Comparison of ENCODE assay signal across 28 cellular contexts in genomic region chr9:106693546-106693945, GRCh38.
DNase-seq lines count a peak whose midpoint lies in the region; ATAC-seq, FAIRE-seq and TF ChIP-seq lines count a peak whose summit lies in the region.
"Had no signal": no experiment of that assay in that cellular context is flagged by ENCODE, and none has a peak within 500 bp of the region (broad histone marks: within the 10 kb centered on the region; RNA-seq: fewer than 3 reads in every experiment).

No MANE protein-coding gene starts in this region.

- H4K20me1 ChIP-seq in astrocyte (ENCODE audit: insufficient read depth, low read length), result no peaks in the 10 kb centered on the region
- H4K20me1 ChIP-seq: BLaER1 had no signal

- H2BK120ac ChIP-seq in neuronal stem cell (ENCODE audit: low read depth, low read length), result no peak overlapping the region

- peak overlapping the region; percentile 68 for H3K4me3 Mint-ChIP-seq in astrocyte (ENCODE audit: unreplicated experiment)
- H3K4me3 Mint-ChIP-seq in T-helper 2 cell treated with Interferon-gamma antibody and Interleukin-4, amounts not matched to agents 5 μg/mL and 100 μg/mL, for 36 hours, result no peak overlapping the region
- H3K4me3 Mint-ChIP-seq: CD4-positive, CD25-positive, alpha-beta regulatory T cell had no signal

- H3K4me1 Mint-ChIP-seq in astrocyte (ENCODE audit: low read depth, unreplicated experiment), result peaks cover 17% of the 10 kb centered on the region
- H3K4me1 Mint-ChIP-seq in T-helper 2 cell treated with Interferon-gamma antibody and Interleukin-4, amounts not matched to agents 5 μg/mL and 100 μg/mL, for 36 hours (ENCODE audit: low read depth), result no peaks in the 10 kb centered on the region
- H3K4me1 Mint-ChIP-seq: CD4-positive, CD25-positive, alpha-beta regulatory T cell had no signal

- H3K79me2 ChIP-seq in astrocyte (ENCODE audit: insufficient read depth, low read length), result no peaks in the 10 kb centered on the region

- H4K91ac ChIP-seq in neuronal stem cell (ENCODE audit: low read depth, low read length, poor library complexity), result no peak overlapping the region

- no peak overlapping the region for H2AK5ac ChIP-seq in neuronal stem cell (ENCODE audit: low read depth, low read length)

- H3K27ac ChIP-seq in astrocyte (ENCODE audit: low read depth, low read length) (no peak overlapping the region), neuronal stem cell (replicated peaks; ENCODE audit: low read length) (no peak overlapping the region)
- H3K27ac ChIP-seq: BLaER1, SJSA1 had no signal

- DNase-seq in NCI-H2171 treated with DMSO at 0.1 percent for 48 hours (lab: John Stamatoyannopoulos, UW) (peak; percentile 23), NCI-H2171 (lab: John Stamatoyannopoulos, UW) (no peak), astrocyte (ENCODE audit: low read depth) (no peak), myocyte (ENCODE audit: low read depth) (peak; percentile 19), neuronal stem cell (ENCODE audit: low spot score) (no peak)
- DNase-seq in T-helper 2 cell treated with Interferon-gamma antibody and Interleukin-4, amounts not matched to agents 5 μg/mL and 100 μg/mL, for 36 hours (ENCODE audit: low spot score), result no peak
- DNase-seq: 8988T; ACHN; CD4-positive, CD25-positive, alpha-beta regulatory T cell; EL; GDM1; H7; IMR-90; KG1; MG63; NCI-H1417; NCI-H1694; NCI-H2029 treated with DMSO at 0.1 percent for 48 hours; NCI-H226; NCI-H510A; NCI-H69; Right ventricle myocardium superior; RPMI8226 had no signal

- no peak overlapping the region for H3K4me3 ChIP-seq in astrocyte (ENCODE audit: insufficient read depth, low read depth, low read length)
- H3K4me3 ChIP-seq in neuronal stem cell (ENCODE audit: low read length in 2 of 2), result no peak overlapping the region
- H3K4me3 ChIP-seq: BLaER1, MG63, SJSA1 had no signal

- H3K18ac ChIP-seq in neuronal stem cell (ENCODE audit: low read length), result no peak overlapping the region

- no peaks in the 10 kb centered on the region for H3K36me3 Mint-ChIP-seq in astrocyte (ENCODE audit: low read depth, unreplicated experiment)
- H3K36me3 Mint-ChIP-seq in T-helper 2 cell treated with Interferon-gamma antibody and Interleukin-4, amounts not matched to agents 5 μg/mL and 100 μg/mL, for 36 hours (ENCODE audit: low read depth), result no peaks in the 10 kb centered on the region
- H3K36me3 Mint-ChIP-seq: CD4-positive, CD25-positive, alpha-beta regulatory T cell had no signal

- H2BK5ac ChIP-seq in neuronal stem cell (ENCODE audit: low read length), result no peak overlapping the region

- H2BK15ac ChIP-seq in neuronal stem cell (ENCODE audit: low read length), result no peak overlapping the region

- H3K36me3 ChIP-seq in astrocyte (ENCODE audit: insufficient read depth, low read length), result no peaks in the 10 kb centered on the region
- no peaks in the 10 kb centered on the region for H3K36me3 ChIP-seq in neuronal stem cell (replicated peaks in 1 of 2; ENCODE audit: control insufficient read depth in 2 of 2, insufficient read depth in 2 of 2, low read length in 2 of 2)
- H3K36me3 ChIP-seq: BLaER1, MG63, SJSA1 had no signal

- H2BK12ac ChIP-seq in neuronal stem cell (ENCODE audit: low read length), result no peak overlapping the region

- H3K9ac ChIP-seq in astrocyte (ENCODE audit: low read length) (no peak overlapping the region), neuronal stem cell (ENCODE audit: low read depth, low read length, poor library complexity) (no peak overlapping the region)
- H3K9ac ChIP-seq: BLaER1 had no signal

- H3K4me1 ChIP-seq in astrocyte (ENCODE audit: insufficient read depth, low read length), result peaks cover 9% of the 10 kb centered on the region
- peaks cover 3% of the 10 kb centered on the region in 2 donors for H3K4me1 ChIP-seq in neuronal stem cell (ENCODE audit: control insufficient read depth in 2 of 2, insufficient read depth in 1 of 2, low read depth in 1 of 2, low read length in 2 of 2)

- no peaks in the 10 kb centered on the region for H3K27me3 Mint-ChIP-seq in astrocyte (ENCODE audit: low read depth, unreplicated experiment)
- no peaks in the 10 kb centered on the region for H3K27me3 Mint-ChIP-seq in T-helper 2 cell treated with Interferon-gamma antibody and Interleukin-4, amounts not matched to agents 5 μg/mL and 100 μg/mL, for 36 hours (ENCODE audit: low read depth)
- H3K27me3 Mint-ChIP-seq: CD4-positive, CD25-positive, alpha-beta regulatory T cell had no signal

- H3K27me3 ChIP-seq in astrocyte (ENCODE audit: insufficient read depth, low read length) (no peaks in the 10 kb centered on the region), neuronal stem cell (ENCODE audit: control insufficient read depth in 3 of 3, insufficient read depth in 3 of 3, low read depth in 1 of 3, low read length in 3 of 3) (no peaks in the 10 kb centered on the region)
- H3K27me3 ChIP-seq: BLaER1, MG63, SJSA1 had no signal

- no CpG with 5 or more reads among the region's 5 CpGs for WGBS in neuronal stem cell (ENCODE audit: extremely low coverage in 2 of 2, insufficient read length in 2 of 2, insufficient replicate concordance in 1 of 2), 2 donors

- TF ChIP-seq CTCF in astrocyte (IDR thresholded peaks at IDR 0.05; ENCODE audit: insufficient read depth, low read depth, low read length), result no peak

- no peaks in the 10 kb centered on the region for H3K79me1 ChIP-seq in neuronal stem cell (ENCODE audit: low read depth, low read length)

- ATAC-seq in HG02973 (IDR thresholded peaks at IDR 0.05; ENCODE audit: unreplicated experiment), result no peak

- no peak overlapping the region for H3K4me2 ChIP-seq in astrocyte (ENCODE audit: low read length)
- H3K4me2 ChIP-seq in neuronal stem cell (ENCODE audit: insufficient read depth, low read length, poor library complexity, severe bottlenecking), result no peak overlapping the region
- H3K4me2 ChIP-seq: BLaER1 had no signal

- no peak overlapping the region for H3K14ac ChIP-seq in neuronal stem cell (ENCODE audit: low read length)

- no peak overlapping the region for H3K4ac ChIP-seq in neuronal stem cell (ENCODE audit: low read length)

- H2AFZ ChIP-seq in astrocyte (ENCODE audit: low read depth, low read length) (no peak overlapping the region), neuronal stem cell (ENCODE audit: low read length) (no peak overlapping the region)

- no peak for FAIRE-seq in astrocyte (lab: Jason Lieb, UNC)
- FAIRE-seq: D721Med, GM12891 had no signal

- H4K8ac ChIP-seq in neuronal stem cell (ENCODE audit: low read depth, low read length), result no peak overlapping the region

- no peaks in the 10 kb centered on the region for H3K9me3 Mint-ChIP-seq in astrocyte (ENCODE audit: unreplicated experiment)
- H3K9me3 Mint-ChIP-seq in T-helper 2 cell treated with Interferon-gamma antibody and Interleukin-4, amounts not matched to agents 5 μg/mL and 100 μg/mL, for 36 hours, result peaks cover 5% of the 10 kb centered on the region

- no peaks in the 10 kb centered on the region for H3K9me3 ChIP-seq in astrocyte (ENCODE audit: insufficient read depth, low read depth, low read length)
- H3K9me3 ChIP-seq in neuronal stem cell (replicated peaks in 1 of 2; ENCODE audit: control insufficient read depth in 2 of 2, insufficient read depth in 1 of 2, low read depth in 1 of 2, low read length in 2 of 2), result no peaks in the 10 kb centered on the region
- H3K9me3 ChIP-seq: MG63, SJSA1 had no signal

- H3K23ac ChIP-seq in neuronal stem cell (ENCODE audit: low read depth, low read length, poor library complexity), result no peak overlapping the region

- no peak overlapping the region for H3K27ac Mint-ChIP-seq in astrocyte (ENCODE audit: unreplicated experiment)
- H3K27ac Mint-ChIP-seq in T-helper 2 cell treated with Interferon-gamma antibody and Interleukin-4, amounts not matched to agents 5 μg/mL and 100 μg/mL, for 36 hours, result no peak overlapping the region
- H3K27ac Mint-ChIP-seq: CD4-positive, CD25-positive, alpha-beta regulatory T cell had no signal

Comparison
In these comparisons a context has a peak if more than half of its experiments do, and no peak if none do; other contexts are left out.
1. DNase-seq: peak in NCI-H2171 treated with DMSO at 0.1 percent for 48 hours (single experiment) and myocyte (single experiment); none in NCI-H2171 (single experiment), astrocyte (single experiment), T-helper 2 cell treated with Interferon-gamma antibody and Interleukin-4, amounts not matched to agents 5 μg/mL and 100 μg/mL, for 36 hours (single experiment) and neuronal stem cell (single experiment).